Comparison of ENCODE assay signal across 33 cellular contexts in genomic region chr4:131113273-131113672, GRCh38.
"Had no signal": no experiment of that assay in that cellular context is flagged by ENCODE, and none has a peak within 500 bp of the region (broad histone marks: within the 10 kb centered on the region; RNA-seq: fewer than 3 reads in every experiment).

No MANE protein-coding gene starts in this region.

- H3K4me3 ChIP-seq: MG63 had no signal

- DNase-seq: Karpas-422, Kasumi-1, MG63, MM.1S, MV-4-11, NCI-H1048, NCI-H1092, NCI-H1092 treated with DMSO at 0.1 percent for 48 hours, NCI-H1105, NCI-H1105 treated with DMSO at 0.1 percent for 48 hours, NCI-H1417 treated with DMSO at 0.1 percent for 48 hours, NCI-H1436, NCI-H1436 treated with DMSO at 0.1 percent for 48 hours, NCI-H146, NCI-H1694, NCI-H1694 treated with DMSO at 0.1 percent for 48 hours, NCI-H187, NCI-H187 treated with DMSO at 0.1 percent for 48 hours, NCI-H1930, NCI-H2029, NCI-H2029 treated with DMSO at 0.1 percent for 48 hours, NCI-H2081, NCI-H2081 treated with DMSO at 0.1 percent for 48 hours, NCI-H2107, NCI-H2171, NCI-H2171 treated with DMSO at 0.1 percent for 48 hours, NCI-H2227 treated with DMSO at 0.1 percent for 48 hours, NCI-H226, NCI-H345, NCI-H446, NCI-H446 treated with DMSO at 0.1 percent for 48 hours, NCI-H510A, NCI-H510A treated with DMSO at 0.1 percent for 48 hours had no signal

- H3K36me3 ChIP-seq: MG63 had no signal

- H3K27me3 ChIP-seq: MG63 had no signal

- H3K9me3 ChIP-seq: MG63 had no signal
